ENCODE assay signal across 8 cellular contexts in the genomic region with DNA sequence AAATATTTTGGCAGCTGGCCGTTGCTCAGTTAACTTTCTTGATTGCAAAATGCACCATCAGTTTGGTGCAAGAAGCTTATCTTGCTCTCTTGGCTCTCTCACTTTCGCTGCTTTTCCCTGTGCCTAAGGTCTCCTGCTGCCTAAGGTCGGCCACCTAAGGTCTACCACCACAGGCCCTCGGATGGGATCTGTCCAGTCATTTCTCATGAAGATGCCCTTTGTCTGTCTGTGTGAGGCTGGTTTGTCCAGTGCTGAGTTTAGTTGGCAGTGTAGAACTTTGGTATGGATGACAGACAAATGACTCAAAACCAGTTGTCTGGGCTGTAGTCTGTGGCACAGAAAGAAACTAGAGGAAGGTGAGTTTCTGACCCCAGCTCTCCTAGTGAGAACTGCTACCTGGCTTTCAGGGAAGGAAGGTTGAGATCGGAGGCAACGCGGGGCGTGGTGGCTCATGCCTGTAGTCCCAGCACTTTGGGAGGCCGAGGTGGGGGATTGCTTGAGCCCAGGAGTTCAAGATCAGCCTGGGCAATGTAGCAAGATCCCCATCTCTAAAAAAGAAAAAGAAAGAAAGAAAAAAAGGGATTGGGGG. TPM values are rescaled to one million over a fixed set of nuclear protein-coding genes. Genes with fewer than 3 reads are reported as not detected.
A peak's percentile ranks its signal among the peaks of the same experiment; 100 is the strongest.
DNase-seq lines count a peak whose midpoint lies in the region; ATAC-seq and TF ChIP-seq lines count a peak whose summit lies in the region.

No MANE protein-coding gene starts in this region.

- TF ChIP-seq POLR2A in upper lobe of left lung (IDR thresholded peaks at IDR 0.05), result no peak

- no peak for TF ChIP-seq EP300 in upper lobe of left lung (IDR thresholded peaks at IDR 0.05)

- WGBS in upper lobe of left lung, 2 donors, result 49 to 60% methylated on average over 9 of the region's 9 CpGs

- H4K20me1 ChIP-seq in Loucy (ENCODE audit: insufficient read depth, low read length, poor library complexity, severe bottlenecking), result peaks cover 37% of the 10 kb centered on the region

- peak overlapping the region; percentile 74 for H3K4me3 ChIP-seq in Loucy (ENCODE audit: low read length, poor library complexity, severe bottlenecking)
- peak overlapping the region; percentile 88 for H3K4me3 ChIP-seq in brain microvascular endothelial cell (ENCODE audit: low read depth, low read length)
- peak overlapping the region in 3 of 4 donors; percentile 69 to 89 (median 78) for H3K4me3 ChIP-seq in upper lobe of left lung

- H3K27me3 ChIP-seq in Loucy (ENCODE audit: insufficient read depth, low read length, poor library complexity, severe bottlenecking) (no peaks in the 10 kb centered on the region), brain microvascular endothelial cell (replicated peaks) (no peaks in the 10 kb centered on the region), upper lobe of left lung (no peaks in the 10 kb centered on the region)

- no peak for TF ChIP-seq CTCF in Loucy (conservative IDR thresholded peaks at IDR 0.05; ENCODE audit: low read length)
- TF ChIP-seq CTCF in brain microvascular endothelial cell (IDR thresholded peaks at IDR 0.05; ENCODE audit: low read depth, low read length, missing control alignments), result no peak
- TF ChIP-seq CTCF in upper lobe of left lung (IDR thresholded peaks at IDR 0.05), result no peak

- H3K9me3 ChIP-seq in Loucy (ENCODE audit: insufficient read depth, low read depth, low read length), result no peaks in the 10 kb centered on the region
- H3K9me3 ChIP-seq in upper lobe of left lung, result no peaks in the 10 kb centered on the region

- H3K27ac ChIP-seq in brain microvascular endothelial cell, result peak overlapping the region; percentile 79
- H3K27ac ChIP-seq in upper lobe of left lung, result peak overlapping the region; percentile 80 to 90 (median 88)

- H3K9me2 ChIP-seq in Loucy (replicated peaks; ENCODE audit: low read depth, low read length), result no peaks in the 10 kb centered on the region

- peaks cover 44% of the 10 kb centered on the region for H3K4me1 ChIP-seq in Loucy (ENCODE audit: insufficient read depth, low read length, poor library complexity, severe bottlenecking)
- H3K4me1 ChIP-seq in upper lobe of left lung, result peaks cover 37 to 72% (median 45%) of the 10 kb centered on the region in 4 donors

- H3F3A ChIP-seq in Loucy (ENCODE audit: low read depth), result peaks cover 4% of the 10 kb centered on the region; the same call in 1 of the 2 replicates

- peaks cover 68% of the 10 kb centered on the region for H3K79me2 ChIP-seq in Loucy (ENCODE audit: insufficient read depth, low read length)

- peak overlapping the region; percentile 95 for H3K4me2 ChIP-seq in Loucy (ENCODE audit: low read depth, low read length, poor library complexity, severe bottlenecking)

- H3K9ac ChIP-seq in Loucy (ENCODE audit: low read depth, low read length, poor library complexity, severe bottlenecking), result peak overlapping the region; percentile 83

- in situ Hi-C loops in brain microvascular endothelial cell (cut with HindIII; ENCODE audit: low pct_ligation_motif_present, low sequenced_read_pairs), result no loop called here

- DNase-seq in AG20443 (ENCODE audit: low spot score) (peak; percentile 19), brain microvascular endothelial cell (no peak), medulla oblongata (ENCODE audit: extremely low spot score) (peak; percentile 63), upper lobe of left lung (no peak), NCI-H2227 treated with DMSO at 0.1 percent for 48 hours (lab: John Stamatoyannopoulos, UW) (no peak)

- H3K36me3 ChIP-seq in Loucy (ENCODE audit: insufficient read depth, low read length) (0 out of 2 replicates have a peak, but pooled peaks cover 3% of the 10 kb centered on the region), brain microvascular endothelial cell (replicated peaks) (peaks cover 16% of the 10 kb centered on the region), upper lobe of left lung (peaks cover 0 to 27% (median 10%) of the 10 kb centered on the region in 4 donors)

- H2AFZ ChIP-seq in Loucy (ENCODE audit: low read length), result no peak overlapping the region

- no peak for ATAC-seq in upper lobe of left lung (ENCODE audit: low FRiP score in 2 of 2)
- ATAC-seq in GM18511 (IDR thresholded peaks at IDR 0.05; ENCODE audit: unreplicated experiment), result no peak
- no peak for ATAC-seq in GM21576 (IDR thresholded peaks at IDR 0.05; ENCODE audit: unreplicated experiment)

RNA-seq across cellular contexts. Expression of gene MLXIP, which starts 2.6 kb away (rescaled TPM):
- 100 to 1,000 TPM in 1 of 6 donors, 10 to 100 TPM in 5; 30.4 to 167 (median 55.0) TPM for total RNA-seq in upper lobe of left lung

RNA-seq across cellular contexts. Expression of gene BCL7A, which starts 59.5 kb away (rescaled TPM):
- 10 to 100 TPM in 4 of 6 donors, 1 to 10 TPM in 2; 4.9 to 14.6 (median 12.7) TPM for total RNA-seq in upper lobe of left lung

Comparison
In these comparisons a context has a peak if more than half of its experiments do, and no peak if none do; other contexts are left out.
1. DNase-seq: peak in AG20443 (single experiment) and medulla oblongata (single experiment); none in brain microvascular endothelial cell (single experiment), upper lobe of left lung (0 of 2) and NCI-H2227 treated with DMSO at 0.1 percent for 48 hours (single experiment).
2. Peak in every context shown above with its lines, with median percentiles within 50 percentile points of each other: H3K4me3 ChIP-seq.